18 cellular contexts compared by ENCODE assay signal in genomic region chr12:4449862-4450222, GRCh38. TPM values are rescaled to one million over a fixed set of nuclear protein-coding genes. Genes with fewer than 3 reads are reported as not detected.
DNase-seq lines count a peak whose midpoint lies in the region; ATAC-seq and TF ChIP-seq lines count a peak whose summit lies in the region.
"Had no signal": no experiment of that assay in that cellular context is flagged by ENCODE, and none has a peak within 500 bp of the region (broad histone marks: within the 10 kb centered on the region; RNA-seq: fewer than 3 reads in every experiment).

No MANE protein-coding gene starts in this region.

- no peaks in the 10 kb centered on the region for H3K36me3 Mint-ChIP-seq in Caco-2 (ENCODE audit: insufficient read depth, unreplicated experiment)
- H3K36me3 Mint-ChIP-seq: type B pancreatic cell had no signal

- H3K4me3 Mint-ChIP-seq in Caco-2 (ENCODE audit: unreplicated experiment) = no peak overlapping the region
- H3K4me3 Mint-ChIP-seq: CD4-positive, alpha-beta memory T cell; T-helper 1 cell treated with Interleukin-12 subunit alpha and Interleukin-12 subunit beta and Interleukin-4 antibody, amounts not matched to agents 30 μg/mL and 1 μg/mL, for 36 hours; type B pancreatic cell had no signal

- H3K27ac ChIP-seq in mammary epithelial cell (ENCODE audit: insufficient read depth, low read depth, low read length) (no peak overlapping the region), neuronal stem cell (replicated peaks; ENCODE audit: low read length) (peak overlapping the region; percentile 72), substantia nigra (ENCODE audit: low read depth, low read length, poor library complexity, severe bottlenecking) (no peak overlapping the region)
- H3K27ac ChIP-seq: gastroesophageal sphincter, KMS-11, neutrophil had no signal

- no peaks in the 10 kb centered on the region for H3K27me3 ChIP-seq in H7 (ENCODE audit: control insufficient read depth, insufficient read depth, low read length)
- H3K27me3 ChIP-seq in mammary epithelial cell (ENCODE audit: insufficient read depth, low read length) = no peaks in the 10 kb centered on the region
- H3K27me3 ChIP-seq in neuronal stem cell (ENCODE audit: control insufficient read depth in 3 of 3, insufficient read depth in 3 of 3, low read depth in 1 of 3, low read length in 3 of 3) = no peaks in the 10 kb centered on the region
- peaks cover 2% of the 10 kb centered on the region for H3K27me3 ChIP-seq in Caco-2 (replicated peaks; ENCODE audit: control insufficient read depth, insufficient read depth, low read length)
- H3K27me3 ChIP-seq: dorsolateral prefrontal cortex, gastroesophageal sphincter had no signal

- DNase-seq in H7 (peak; percentile 9), NCI-H1092 treated with DMSO at 0.1 percent for 48 hours (lab: John Stamatoyannopoulos, UW) (peak; percentile 21), mammary epithelial cell (peak; percentile 25), neuronal stem cell (ENCODE audit: low spot score) (no peak), substantia nigra (lab: John Stamatoyannopoulos, UW) (no peak), Caco-2 (no peak)
- DNase-seq: activated CD4-positive, alpha-beta T cell treated with anti-CD3 and anti-CD28 coated beads for 1 hour; CD4-positive, alpha-beta memory T cell; dorsolateral prefrontal cortex; NCI-H446 had no signal

- ATAC-seq in HG03045 (IDR thresholded peaks at IDR 0.05; ENCODE audit: unreplicated experiment) (no peak), HG02852 (IDR thresholded peaks at IDR 0.05; ENCODE audit: unreplicated experiment) (no peak)
- ATAC-seq: gastroesophageal sphincter had no signal

- H4K91ac ChIP-seq in neuronal stem cell (ENCODE audit: low read depth, low read length, poor library complexity) = no peak overlapping the region

- H3K9me3 ChIP-seq in mammary epithelial cell (replicated peaks; ENCODE audit: insufficient read depth, low read length) (no peaks in the 10 kb centered on the region), neuronal stem cell (replicated peaks in 1 of 2; ENCODE audit: control insufficient read depth in 2 of 2, insufficient read depth in 1 of 2, low read depth in 1 of 2, low read length in 2 of 2) (peaks cover 0 to 3% of the 10 kb centered on the region in 2 donors), Caco-2 (peaks cover 8% of the 10 kb centered on the region; the same call in 1 of the 2 replicates)
- H3K9me3 ChIP-seq: neutrophil had no signal

- no peaks in the 10 kb centered on the region for H3K4me1 Mint-ChIP-seq in Caco-2 (ENCODE audit: low read depth, unreplicated experiment)
- H3K4me1 Mint-ChIP-seq: CD4-positive, alpha-beta memory T cell had no signal

- no peaks in the 10 kb centered on the region for H4K20me1 ChIP-seq in mammary epithelial cell (ENCODE audit: insufficient read depth, low read length)

- no peak overlapping the region for H2AK5ac ChIP-seq in neuronal stem cell (ENCODE audit: low read depth, low read length)

- no peak overlapping the region for H3K14ac ChIP-seq in neuronal stem cell (ENCODE audit: low read length)

- H2AFZ ChIP-seq in mammary epithelial cell (ENCODE audit: low read depth, low read length) (no peak overlapping the region), neuronal stem cell (ENCODE audit: low read length) (peak overlapping the region; percentile 79)

- H3K23ac ChIP-seq in neuronal stem cell (ENCODE audit: low read depth, low read length, poor library complexity) = no peak overlapping the region

- TF ChIP-seq CTCF in mammary epithelial cell (conservative IDR thresholded peaks at IDR 0.05 in 1 of 2, IDR thresholded peaks at IDR 0.05 in 1 of 2; ENCODE audit: extremely low read depth in 1 of 2, insufficient read depth in 1 of 2, low read depth in 1 of 2, low read length in 2 of 2) (no peak), Caco-2 (IDR thresholded peaks at IDR 0.05; ENCODE audit: insufficient read depth in 1 of 2, low read depth in 1 of 2, low read length in 1 of 2, severe bottlenecking in 1 of 2, unreplicated experiment in 1 of 2) (no peak)

- H3K4ac ChIP-seq in neuronal stem cell (ENCODE audit: low read length) = no peak overlapping the region

- H2BK5ac ChIP-seq in neuronal stem cell (ENCODE audit: low read length) = no peak overlapping the region

- dilution Hi-C loops in mammary epithelial cell (cut with HindIII; ENCODE audit: low sequenced_read_pairs) = no loop called here

- H3K79me1 ChIP-seq in neuronal stem cell (ENCODE audit: low read depth, low read length) = no peaks in the 10 kb centered on the region

- no peaks in the 10 kb centered on the region for H3K79me2 ChIP-seq in mammary epithelial cell (ENCODE audit: insufficient read depth, low read length)

- BruUV-seq in mammary epithelial cell (replicated peaks; lab: Mats Ljungman, UMichigan) (no TSS peak), Caco-2 (replicated peaks; lab: Mats Ljungman, UMichigan) (no TSS peak)

- H2BK12ac ChIP-seq in neuronal stem cell (ENCODE audit: low read length) = no peak overlapping the region

- WGBS in mammary epithelial cell (ENCODE audit: low coverage, missing lambda C conversion rate) = 26% methylated on average over 3 of the region's 4 CpGs
- WGBS in neuronal stem cell (ENCODE audit: extremely low coverage in 2 of 2, insufficient read length in 2 of 2, insufficient replicate concordance in 1 of 2), 2 donors = no CpG with 5 or more reads among the region's 4 CpGs

- no peak overlapping the region for H3K4me2 ChIP-seq in mammary epithelial cell (ENCODE audit: insufficient read depth, low read depth, low read length)
- H3K4me2 ChIP-seq in neuronal stem cell (ENCODE audit: insufficient read depth, low read length, poor library complexity, severe bottlenecking) = no peak overlapping the region
- H3K4me2 ChIP-seq: KMS-11 had no signal

- H3K4me1 ChIP-seq in mammary epithelial cell (ENCODE audit: insufficient read depth, low read length) (peaks cover 14% of the 10 kb centered on the region), neuronal stem cell (ENCODE audit: control insufficient read depth in 2 of 2, insufficient read depth in 1 of 2, low read depth in 1 of 2, low read length in 2 of 2) (peaks cover 12 to 16% of the 10 kb centered on the region in 2 donors), Caco-2 (no peaks in the 10 kb centered on the region)
- H3K4me1 ChIP-seq: gastroesophageal sphincter had no signal

- H3K4me3 ChIP-seq in H7 (ENCODE audit: insufficient read depth, low read depth, low read length) = no peak overlapping the region
- no peak overlapping the region for H3K4me3 ChIP-seq in mammary epithelial cell (replicated peaks in 1 of 3; ENCODE audit: insufficient read depth in 1 of 3, low read depth in 2 of 3, low read length in 3 of 3)
- no peak overlapping the region for H3K4me3 ChIP-seq in neuronal stem cell (ENCODE audit: low read length in 2 of 2)
- no peak overlapping the region for H3K4me3 ChIP-seq in Caco-2 (ENCODE audit: low read depth, low read length)
- H3K4me3 ChIP-seq: dorsolateral prefrontal cortex, gastroesophageal sphincter had no signal

- CTCF ChIA-PET in mammary epithelial cell (lab: Charles Lee; ENCODE audit: low non-redundant PET) = no interaction called here
- CTCF ChIA-PET in Caco-2 (lab: Charles Lee) = no interaction called here

- intact Hi-C loops in mammary epithelial cell (cut with micrococcal nuclease) = no loop called here
- intact Hi-C loops in Caco-2 (cut with micrococcal nuclease; ENCODE audit: unreplicated experiment) = no loop called here

- H3K9me3 Mint-ChIP-seq in Caco-2 (ENCODE audit: unreplicated experiment) = no peaks in the 10 kb centered on the region

- H3K18ac ChIP-seq in neuronal stem cell (ENCODE audit: low read length) = no peak overlapping the region

- H3K36me3 ChIP-seq in H7 (replicated peaks; ENCODE audit: control insufficient read depth, insufficient read depth, low read length) (no peaks in the 10 kb centered on the region), mammary epithelial cell (ENCODE audit: insufficient read depth, low read length) (no peaks in the 10 kb centered on the region), neuronal stem cell (replicated peaks in 1 of 2; ENCODE audit: control insufficient read depth in 2 of 2, insufficient read depth in 2 of 2, low read length in 2 of 2) (no peaks in the 10 kb centered on the region), Caco-2 (ENCODE audit: control insufficient read depth, insufficient read depth, low read length) (no peaks in the 10 kb centered on the region)
- H3K36me3 ChIP-seq: gastroesophageal sphincter, neutrophil had no signal

- no peak overlapping the region for H2BK120ac ChIP-seq in neuronal stem cell (ENCODE audit: low read depth, low read length)

- H3K27me3 Mint-ChIP-seq in Caco-2 (ENCODE audit: insufficient read depth, unreplicated experiment) = peaks cover 45% of the 10 kb centered on the region

- H4K8ac ChIP-seq in neuronal stem cell (ENCODE audit: low read depth, low read length) = no peak overlapping the region

- no peak overlapping the region for H2BK15ac ChIP-seq in neuronal stem cell (ENCODE audit: low read length)

- POLR2A ChIA-PET in Caco-2 (lab: Charles Lee) = no interaction called here

- H3K27ac Mint-ChIP-seq in Caco-2 (ENCODE audit: unreplicated experiment) = no peak overlapping the region
- H3K27ac Mint-ChIP-seq: CD4-positive, alpha-beta memory T cell; T-helper 1 cell treated with Interleukin-12 subunit alpha and Interleukin-12 subunit beta and Interleukin-4 antibody, amounts not matched to agents 30 μg/mL and 1 μg/mL, for 36 hours; type B pancreatic cell had no signal

- in situ Hi-C loops in mammary epithelial cell (cut with MboI; ENCODE audit: low sequenced_read_pairs in 2 of 2) = no loop called here

- H3K9ac ChIP-seq in mammary epithelial cell (ENCODE audit: insufficient read depth, low read length) (no peak overlapping the region), neuronal stem cell (ENCODE audit: low read depth, low read length, poor library complexity) (no peak overlapping the region)
- H3K9ac ChIP-seq: KMS-11 had no signal

RNA-seq across cellular contexts. Expression of gene FGF6, which starts 4.2 kb away (rescaled TPM):
- total RNA-seq in H7 (2014; rRNA removed; shearing (Covaris generic)) = not detected in 2 replicates
- not detected for total RNA-seq in mammary epithelial cell
- polyA plus RNA-seq in mammary epithelial cell = not detected
- not detected for polyA minus RNA-seq in mammary epithelial cell
- not detected for polyA plus RNA-seq in neuronal stem cell (2013, experiment 1 of 2)
- not detected for polyA plus RNA-seq in neuronal stem cell (2013, experiment 2 of 2)
- total RNA-seq in Caco-2 (2022) = not detected in 2 replicates
- total RNA-seq: CD4-positive, alpha-beta memory T cell; dorsolateral prefrontal cortex; gastroesophageal sphincter; liver had no signal
- polyA plus RNA-seq: CD4-positive, alpha-beta memory T cell; liver had no signal

Comparison
In these comparisons a context has a peak if more than half of its experiments do, and no peak if none do; other contexts are left out.
1. DNase-seq: peak in H7 (single experiment), NCI-H1092 treated with DMSO at 0.1 percent for 48 hours (single experiment) and mammary epithelial cell (single experiment); none in neuronal stem cell (single experiment), substantia nigra (0 of 49) and Caco-2 (0 of 2).